In genomic region chr6:136782021-136782770, GRCh38 we compare ENCODE assay signal across 1 cellular context.
TF ChIP-seq lines count a peak whose summit lies in the region.

No MANE protein-coding gene starts in this region.

TF ChIP-seq in GM23338, 12 proteins besides CTCF, POLR2A, EP300 and RAD21 (continued from another document):
- no peak for TF ChIP-seq ZNF462 (CRISPR knock-in tag; IDR thresholded peaks at IDR 0.05)
- TF ChIP-seq ZNF331 (CRISPR knock-in tag; IDR thresholded peaks at IDR 0.05; ENCODE audit: low read depth): no peak
TF ChIP-seq in GM23338: peak in this region for 0.
